In the genomic region with DNA sequence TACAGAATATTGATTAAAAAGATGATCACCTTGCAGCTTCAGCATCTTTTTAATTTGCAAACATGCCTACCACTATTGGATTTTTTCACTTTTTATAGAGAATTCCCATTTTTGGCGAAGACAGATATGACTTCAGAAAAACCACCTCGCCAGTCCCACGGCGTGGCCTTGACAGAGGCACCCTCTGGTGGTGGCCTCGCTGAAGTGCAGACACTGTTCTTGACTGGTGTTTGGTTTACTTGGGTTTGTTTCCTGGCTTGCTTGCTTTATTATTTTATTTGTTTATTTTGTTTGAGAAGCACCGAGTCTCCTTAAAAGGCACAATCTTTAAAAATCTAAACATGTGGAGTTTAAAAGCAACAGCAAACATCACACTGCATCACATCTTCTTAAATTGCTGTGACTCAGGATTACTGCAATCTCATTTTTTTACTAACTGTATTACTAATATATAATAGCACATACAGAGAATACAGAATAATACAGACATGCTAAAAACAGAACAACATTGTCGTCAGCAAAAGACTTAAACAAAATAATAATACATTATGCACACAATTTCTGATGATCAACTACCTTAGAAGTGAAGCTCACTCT, we compare ENCODE assay signal across 8 cellular contexts. TPM values are rescaled to one million over a fixed set of nuclear protein-coding genes. Genes with fewer than 3 reads are reported as not detected.
DNase-seq lines count a peak whose midpoint lies in the region; ATAC-seq and TF ChIP-seq lines count a peak whose summit lies in the region.

No MANE protein-coding gene starts in this region.

- no peaks in the 10 kb centered on the region for H3K9me3 ChIP-seq in OCI-LY7 (ENCODE audit: low read length)
- H3K9me3 ChIP-seq in parathyroid adenoma (ENCODE audit: control insufficient read depth, low read length) = no peaks in the 10 kb centered on the region
- H3K9me3 ChIP-seq in uterus = no peaks in the 10 kb centered on the region

- intact Hi-C loops in OCI-LY7 (cut with micrococcal nuclease; ENCODE audit: unreplicated experiment) = loop anchor here (5.0 to 10.0 kb wide), 2 partner anchors 190 to 818 kb away; no protein-coding TSS in a partner anchor
- intact Hi-C loops in uterus (cut with DNase I; ENCODE audit: low total_unique reads) = no loop called here

- H3K36me3 ChIP-seq in OCI-LY7 (ENCODE audit: insufficient read depth, low read length) = no peaks in the 10 kb centered on the region
- no peaks in the 10 kb centered on the region for H3K36me3 ChIP-seq in parathyroid adenoma (ENCODE audit: control insufficient read depth, insufficient read depth, low read length)
- no peaks in the 10 kb centered on the region for H3K36me3 ChIP-seq in uterus

- TF ChIP-seq CTCF in OCI-LY7 (conservative IDR thresholded peaks at IDR 0.05; ENCODE audit: low read length) (peak; percentile 98), foreskin keratinocyte (conservative IDR thresholded peaks at IDR 0.05) (peak; percentile 89), parathyroid adenoma (IDR thresholded peaks at IDR 0.05) (peak; percentile 67), uterus (IDR thresholded peaks at IDR 0.05) (peak; percentile 46 to 58 (median 52))

- CTCF ChIA-PET in OCI-LY7 (lab: Charles Lee; ENCODE audit: unreplicated experiment) = no interaction called here

- no peaks in the 10 kb centered on the region for H3K9me2 ChIP-seq in OCI-LY7 (ENCODE audit: insufficient read depth, low read length)

- BruUV-seq in OCI-LY7 (replicated peaks; lab: Mats Ljungman, UMichigan) = no TSS peak

- no peak overlapping the region for H3K4me3 ChIP-seq in OCI-LY7 (ENCODE audit: low read depth, low read length, poor library complexity, severe bottlenecking)
- no peak overlapping the region for H3K4me3 ChIP-seq in parathyroid adenoma (ENCODE audit: low read depth, low read length)
- H3K4me3 ChIP-seq in uterus = no peak overlapping the region

- H3K79me2 ChIP-seq in OCI-LY7 (ENCODE audit: insufficient read depth, low read depth, low read length) (no peaks in the 10 kb centered on the region), parathyroid adenoma (no peaks in the 10 kb centered on the region)

- H3K27ac ChIP-seq in OCI-LY7 (ENCODE audit: low read depth, low read length, poor library complexity, severe bottlenecking) (no peak overlapping the region), foreskin keratinocyte (no peak overlapping the region), parathyroid adenoma (no peak overlapping the region), uterus (no peak overlapping the region)

- H2AFZ ChIP-seq in OCI-LY7 (ENCODE audit: low read length) = 0 out of 2 replicates have a peak overlapping the region, but pooled peaks have one; percentile 5
- no peak overlapping the region for H2AFZ ChIP-seq in parathyroid adenoma

- H3K4me2 ChIP-seq in OCI-LY7 (ENCODE audit: low read length) (no peak overlapping the region), parathyroid adenoma (ENCODE audit: low read length) (no peak overlapping the region)

- H4K20me1 ChIP-seq in OCI-LY7 (ENCODE audit: insufficient read depth, low read length) = no peaks in the 10 kb centered on the region

- ATAC-seq in HG03280 (IDR thresholded peaks at IDR 0.05; ENCODE audit: unreplicated experiment) (peak; percentile 96), foreskin keratinocyte (peak; percentile 92)

- no peak overlapping the region for H3K9ac ChIP-seq in parathyroid adenoma

- H3K27me3 ChIP-seq in foreskin keratinocyte (peaks cover 17% of the 10 kb centered on the region), parathyroid adenoma (ENCODE audit: control insufficient read depth, insufficient read depth, low read length) (no peaks in the 10 kb centered on the region), uterus (no peaks in the 10 kb centered on the region)

- TF ChIP-seq POLR2A in uterus (IDR thresholded peaks at IDR 0.05) = no peak

- DNase-seq in COR-L47 (lab: John Stamatoyannopoulos, UW) (peak; percentile 43), GM19240 (ENCODE audit: insufficient read length, low spot score) (peak; percentile 12), OCI-LY7 (ENCODE audit: low spot score) (peak; percentile 59), foreskin keratinocyte (peak in 1 of 2 donors; percentile 25), uterus (no peak)
- DNase-seq in activated T-helper 1 cell treated with anti-CD3 and anti-CD28 coated beads, Interleukin-2, amount 50 U/mL, for 16 hours (ENCODE audit: low read depth in 1 of 2, low spot score in 1 of 2) = peak; percentile 17 to 20

- H3K4me1 ChIP-seq in OCI-LY7 (ENCODE audit: insufficient read depth, low read length, poor library complexity, severe bottlenecking) = no peaks in the 10 kb centered on the region
- no peaks in the 10 kb centered on the region for H3K4me1 ChIP-seq in foreskin keratinocyte
- H3K4me1 ChIP-seq in parathyroid adenoma = no peaks in the 10 kb centered on the region
- H3K4me1 ChIP-seq in uterus = no peaks in the 10 kb centered on the region

- POLR2A ChIA-PET in OCI-LY7 (lab: Charles Lee) = no interaction called here

RNA-seq across cellular contexts. Expression of a gene that starts 13.1 kb away (rescaled TPM):
- total RNA-seq in OCI-LY7 (2014; rRNA removed; shearing (Covaris generic)) = not detected in 2 replicates
- total RNA-seq in OCI-LY7 (2022) = not detected in 2 replicates
- not detected in 2 replicates for total RNA-seq in foreskin keratinocyte
- not detected in 2 replicates for polyA plus RNA-seq in foreskin keratinocyte
- total RNA-seq in uterus = not detected

RNA-seq across cellular contexts. Expression of a gene that starts 33.3 kb away (rescaled TPM):
- total RNA-seq in OCI-LY7 (2014; rRNA removed; shearing (Covaris generic)) = not detected in 2 replicates
- total RNA-seq in OCI-LY7 (2022) (not detected in 2 replicates), foreskin keratinocyte (not detected in 2 replicates), uterus (not detected)
- not detected in 2 replicates for polyA plus RNA-seq in foreskin keratinocyte

Comparison
In these comparisons a context has a peak if more than half of its experiments do, and no peak if none do; other contexts are left out.
1. DNase-seq: peak in COR-L47 (single experiment), GM19240 (single experiment), OCI-LY7 (single experiment) and activated T-helper 1 cell treated with anti-CD3 and anti-CD28 coated beads, Interleukin-2, amount 50 U/mL, for 16 hours (2 of 2); none in uterus (0 of 2).
2. Peak in every context shown above with its lines, with median percentiles within 50 percentile points of each other: CTCF ChIP-seq.